26 cellular contexts compared by ENCODE assay signal in the genomic region with DNA sequence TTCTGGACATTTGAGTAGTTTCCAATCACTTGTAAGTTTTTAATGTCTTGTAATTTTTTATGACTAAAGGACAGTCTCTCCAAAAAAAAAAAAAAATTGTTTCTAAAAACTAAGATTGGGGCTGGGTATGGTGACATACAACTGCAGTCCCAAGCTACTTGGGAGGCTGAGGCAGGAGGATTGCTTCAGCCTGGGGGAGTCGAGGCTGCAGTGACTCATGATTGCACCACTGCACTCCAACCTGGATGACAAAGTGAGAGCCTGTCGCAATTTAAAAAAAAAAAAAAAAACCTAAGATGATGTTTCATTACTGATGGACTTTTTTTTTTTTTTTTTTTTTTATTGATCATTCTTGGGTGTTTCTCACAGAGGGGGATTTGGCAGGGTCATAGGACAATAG. TPM values are rescaled to one million over a fixed set of nuclear protein-coding genes. Genes with fewer than 3 reads are reported as not detected.
"Had no signal": no experiment of that assay in that cellular context is flagged by ENCODE, and none has a peak within 500 bp of the region (broad histone marks: within the 10 kb centered on the region; RNA-seq: fewer than 3 reads in every experiment).

No MANE protein-coding gene starts in this region.

- H3K27me3 ChIP-seq: body of pancreas, pancreas, testis, vagina had no signal

- H3K27ac Mint-ChIP-seq: activated CD4-positive, alpha-beta memory T cell treated with anti-CD3 and anti-CD28 coated beads for 36 hours; activated naive CD4-positive, alpha-beta T cell treated with anti-CD3 and anti-CD28 coated beads, Interleukin-2, amount 10 ng/mL, durations not matched to agents 7 days and 5 days; dendritic cell treated with granulocyte-macrophage colony-stimulating factor and Interleukin-4, amounts not matched to agents 40 ng/mL and 50 ng/mL, for 4 days; natural killer cell treated with Interleukin-12 subunit alpha and Interleukin-12 subunit beta and Interleukin-15 and Interleukin-18, amount 100 ng/mL, for 72 hours; T-helper 17 cell; type B pancreatic cell had no signal

- H3K27ac ChIP-seq: body of pancreas, pancreas, psoas muscle, testis, vagina had no signal

- H3K4me3 ChIP-seq: body of pancreas, pancreas, psoas muscle, smooth muscle cell, vagina had no signal

- DNase-seq: activated CD4-positive, alpha-beta memory T cell treated with anti-CD3 and anti-CD28 coated beads for 36 hours; activated CD4-positive, alpha-beta T cell treated with anti-CD3 and anti-CD28 coated beads for 48 hours; activated effector memory CD4-positive, alpha-beta T cell treated with anti-CD3 and anti-CD28 coated beads, Interleukin-2, amount 50 U/mL, for 16 hours; activated naive CD4-positive, alpha-beta T cell treated with anti-CD3 and anti-CD28 coated beads, Interleukin-2, amount 10 ng/mL, durations not matched to agents 7 days and 5 days; anterior cingulate cortex; body of pancreas; caudate nucleus; effector CD4-positive, alpha-beta T cell; erythroblast; hippocampal formation; left ventricle myocardium superior; mammary epithelial cell; midbrain; pancreas; right cardiac atrium; stimulated activated CD4-positive, alpha-beta T cell treated with anti-CD3 and anti-CD28 coated beads, Interleukin-15, amount 100 ng/mL, for 24 hours; stimulated activated CD8-positive, alpha-beta memory T cell treated with anti-CD3 and anti-CD28 coated beads, Interleukin-4, amount 100 ng/mL, for 48 hours; stimulated activated naive CD4-positive, alpha-beta T cell; T-helper 17 cell; testis had no signal

- H3K9me3 Mint-ChIP-seq: activated CD4-positive, alpha-beta memory T cell treated with anti-CD3 and anti-CD28 coated beads for 36 hours; dendritic cell treated with granulocyte-macrophage colony-stimulating factor and Interleukin-4, amounts not matched to agents 40 ng/mL and 50 ng/mL, for 4 days; natural killer cell treated with Interleukin-12 subunit alpha and Interleukin-12 subunit beta and Interleukin-15 and Interleukin-18, amount 100 ng/mL, for 72 hours had no signal

- H3K4me2 ChIP-seq: smooth muscle cell had no signal

- H3K4me3 Mint-ChIP-seq: activated CD4-positive, alpha-beta memory T cell treated with anti-CD3 and anti-CD28 coated beads for 36 hours; activated naive CD4-positive, alpha-beta T cell treated with anti-CD3 and anti-CD28 coated beads, Interleukin-2, amount 10 ng/mL, durations not matched to agents 7 days and 5 days; dendritic cell treated with granulocyte-macrophage colony-stimulating factor and Interleukin-4, amounts not matched to agents 40 ng/mL and 50 ng/mL, for 4 days; natural killer cell treated with Interleukin-12 subunit alpha and Interleukin-12 subunit beta and Interleukin-15 and Interleukin-18, amount 100 ng/mL, for 72 hours; T-helper 17 cell; type B pancreatic cell had no signal

- H3K4me1 ChIP-seq: body of pancreas, pancreas, psoas muscle had no signal

- H3K27me3 Mint-ChIP-seq: T-helper 17 cell, type B pancreatic cell had no signal

- H3K36me3 ChIP-seq: pancreas, vagina had no signal

- H3K9me3 ChIP-seq: body of pancreas, pancreas, psoas muscle, testis, vagina had no signal

- ATAC-seq: body of pancreas, left ventricle myocardium superior, pancreas, right cardiac atrium, T-helper 17 cell had no signal

- H3K36me3 Mint-ChIP-seq: activated CD4-positive, alpha-beta memory T cell treated with anti-CD3 and anti-CD28 coated beads for 36 hours; activated naive CD4-positive, alpha-beta T cell treated with anti-CD3 and anti-CD28 coated beads, Interleukin-2, amount 10 ng/mL, durations not matched to agents 7 days and 5 days; natural killer cell treated with Interleukin-12 subunit alpha and Interleukin-12 subunit beta and Interleukin-15 and Interleukin-18, amount 100 ng/mL, for 72 hours; type B pancreatic cell had no signal

RNA-seq across cellular contexts. Expression of gene PKDCC, which starts 34.4 kb away (rescaled TPM):
- total RNA-seq: activated CD4-positive, alpha-beta memory T cell treated with anti-CD3 and anti-CD28 coated beads for 36 hours; natural killer cell treated with Interleukin-12 subunit alpha and Interleukin-12 subunit beta and Interleukin-15 and Interleukin-18, amount 100 ng/mL, for 72 hours had no signal
- polyA plus RNA-seq: mammary epithelial cell had no signal
